18 cellular contexts compared by ENCODE assay signal in genomic region chr13:21137696-21138095, GRCh38. TPM values are rescaled to one million over a fixed set of nuclear protein-coding genes. Genes with fewer than 3 reads are reported as not detected.
DNase-seq lines count a peak whose midpoint lies in the region; ATAC-seq and TF ChIP-seq lines count a peak whose summit lies in the region.
"Had no signal": no experiment of that assay in that cellular context is flagged by ENCODE, and none has a peak within 500 bp of the region (broad histone marks: within the 10 kb centered on the region; RNA-seq: fewer than 3 reads in every experiment).

No MANE protein-coding gene starts in this region.

- H3K4me1 Mint-ChIP-seq in activated T-helper 17 cell treated with anti-CD3 and anti-CD28 coated beads, Interleukin-2, amount 50 U/mL, for 72 hours = peaks cover 6% of the 10 kb centered on the region

- H3K9ac ChIP-seq in HCT116 (ENCODE audit: low read length) = 0 out of 2 replicates have a peak overlapping the region, but pooled peaks have one; percentile 3
- H3K9ac ChIP-seq: BLaER1 treated with 17β-estradiol and CSF1 and Interleukin-3, amounts not matched to agents 10 nM and 100 nM had no signal

- H3K36me3 ChIP-seq in HCT116 (ENCODE audit: control insufficient read depth in 1 of 2, insufficient read depth in 2 of 2, low read length in 2 of 2) = peaks cover 1 to 4% of the 10 kb centered on the region in 2 experiments; a peak in 1 of 4 replicates

- no peak overlapping the region for H3K4me3 Mint-ChIP-seq in activated T-helper 17 cell treated with anti-CD3 and anti-CD28 coated beads, Interleukin-2, amount 50 U/mL, for 72 hours
- H3K4me3 Mint-ChIP-seq: memory B cell; stimulated activated memory B cell treated with anti-CD40 and anti-IgM and Interleukin-4, amounts not matched to agents 10 μg/mL and 1 μg/mL and 100 μg/mL, for 72 hours; type B pancreatic cell had no signal

- no TSS peak for BruUV-seq in HCT116 (replicated peaks; lab: Mats Ljungman, UMichigan)

- H3K4me3 ChIP-seq in HCT116 (replicated peaks in 1 of 2; ENCODE audit: low read depth in 1 of 2, low read length in 2 of 2) (no peak overlapping the region; a peak in 1 of 4 replicates), choroid plexus epithelial cell (ENCODE audit: low read depth, low read length) (no peak overlapping the region)
- H3K4me3 ChIP-seq: BLaER1 treated with 17β-estradiol and CSF1 and Interleukin-3, amounts not matched to agents 10 nM and 100 nM; HAP-1 had no signal

- POLR2A ChIA-PET in HCT116 (lab: Charles Lee) = interaction anchor here (1.6 kb wide), 1 partner anchor 39 kb away, joined by 9 read pairs; the partner anchor contains the start of genes MRPL57 and SKA3

- intact Hi-C loops in HCT116 (cut with micrococcal nuclease) = loop anchor here (2.0 kb wide), 1 partner anchor 77 kb away; the partner anchor contains the start of gene LATS2

- H3K4me1 ChIP-seq in HCT116 (ENCODE audit: control insufficient read depth in 1 of 2, insufficient read depth in 2 of 2, low read length in 2 of 2) = peaks cover 11 to 30% of the 10 kb centered on the region in 2 experiments; a peak in 3 of 4 replicates

- no peak for TF ChIP-seq RAD21 in HCT116 (IDR thresholded peaks at IDR 0.05; ENCODE audit: low read depth)

- CTCF ChIA-PET in HCT116 (lab: Charles Lee) = interaction anchor here (0.5 kb wide), 1 partner anchor 213 kb away, joined by 3 read pairs; no protein-coding TSS in a partner anchor

- TF ChIP-seq CTCF in HCT116 (IDR thresholded peaks at IDR 0.05 in 2 of 3, conservative IDR thresholded peaks at IDR 0.05 in 1 of 3; ENCODE audit: borderline replicate concordance in 1 of 3, insufficient read depth in 1 of 3, low read depth in 2 of 3, low read length in 2 of 3) = no peak
- TF ChIP-seq CTCF in choroid plexus epithelial cell (conservative IDR thresholded peaks at IDR 0.05; ENCODE audit: low read depth, low read length) = no peak

- H2AFZ ChIP-seq in HCT116 (ENCODE audit: low read depth, low read length, poor library complexity, severe bottlenecking) = peak overlapping the region; percentile 2

- no peaks in the 10 kb centered on the region for H4K20me1 ChIP-seq in HCT116 (ENCODE audit: insufficient read depth)

- peaks cover 27% of the 10 kb centered on the region for H3K36me3 Mint-ChIP-seq in activated T-helper 17 cell treated with anti-CD3 and anti-CD28 coated beads, Interleukin-2, amount 50 U/mL, for 72 hours (ENCODE audit: low read depth)
- H3K36me3 Mint-ChIP-seq: natural killer cell had no signal

- TF ChIP-seq POLR2A in HCT116 (IDR thresholded peaks at IDR 0.05; ENCODE audit: borderline replicate concordance, extremely low read depth, insufficient read depth, insufficient read length) = no peak

- no peaks in the 10 kb centered on the region for H3K27me3 ChIP-seq in HCT116 (ENCODE audit: insufficient read depth, low read length)
- H3K27me3 ChIP-seq: BLaER1 treated with 17β-estradiol and CSF1 and Interleukin-3, amounts not matched to agents 10 nM and 100 nM had no signal

- peaks cover 24% of the 10 kb centered on the region for H3K79me2 ChIP-seq in HCT116 (ENCODE audit: insufficient read depth, low read length)

- H3K9me3 ChIP-seq in HCT116 (ENCODE audit: control insufficient read depth in 1 of 2, insufficient read depth in 1 of 2, low read depth in 1 of 2, low read length in 2 of 2) = no peaks in the 10 kb centered on the region
- H3K9me3 ChIP-seq: HAP-1 had no signal

- H3K9me2 ChIP-seq in HCT116 (ENCODE audit: insufficient read depth) = no peaks in the 10 kb centered on the region

- H3K27me3 Mint-ChIP-seq in activated T-helper 17 cell treated with anti-CD3 and anti-CD28 coated beads, Interleukin-2, amount 50 U/mL, for 72 hours = peaks cover 9% of the 10 kb centered on the region

- H3K27ac Mint-ChIP-seq in activated T-helper 17 cell treated with anti-CD3 and anti-CD28 coated beads, Interleukin-2, amount 50 U/mL, for 72 hours = no peak overlapping the region
- H3K27ac Mint-ChIP-seq: memory B cell; stimulated activated memory B cell treated with anti-CD40 and anti-IgM and Interleukin-4, amounts not matched to agents 10 μg/mL and 1 μg/mL and 100 μg/mL, for 72 hours had no signal

- H3K4me2 ChIP-seq in HCT116 (ENCODE audit: low read length) = peak overlapping the region; percentile 45
- H3K4me2 ChIP-seq: BLaER1 treated with 17β-estradiol and CSF1 and Interleukin-3, amounts not matched to agents 10 nM and 100 nM had no signal

- H3K27ac ChIP-seq in HCT116 (ENCODE audit: low read depth, low read length) = peak overlapping the region; percentile 12; the same call in 1 of the 2 replicates
- H3K27ac ChIP-seq: BLaER1 treated with 17β-estradiol and CSF1 and Interleukin-3, amounts not matched to agents 10 nM and 100 nM had no signal

- no peaks in the 10 kb centered on the region for H3K9me3 Mint-ChIP-seq in activated T-helper 17 cell treated with anti-CD3 and anti-CD28 coated beads, Interleukin-2, amount 50 U/mL, for 72 hours
- H3K9me3 Mint-ChIP-seq: memory B cell; natural killer cell; stimulated activated memory B cell treated with anti-CD40 and anti-IgM and Interleukin-4, amounts not matched to agents 10 μg/mL and 1 μg/mL and 100 μg/mL, for 72 hours; type B pancreatic cell had no signal

- RAD21 ChIA-PET in HCT116 (lab: Charles Lee; ENCODE audit: low non-redundant PET in 1 of 2, low total read pairs in 2 of 2, uncharacterized antibody in 2 of 2, unreplicated experiment in 2 of 2) = no interaction called here

- ATAC-seq in HCT116 = peak; percentile 18
- no peak for ATAC-seq in activated T-helper 17 cell treated with anti-CD3 and anti-CD28 coated beads, Interleukin-2, amount 50 U/mL, for 72 hours (replicated peaks)
- no peak for ATAC-seq in GM19328 (IDR thresholded peaks at IDR 0.05; ENCODE audit: unreplicated experiment)
- no peak for ATAC-seq in GM21723 (IDR thresholded peaks at IDR 0.05; ENCODE audit: unreplicated experiment)
- ATAC-seq: esophagus mucosa; natural killer cell; stimulated activated memory B cell treated with anti-CD40 and anti-IgM and Interleukin-4, amounts not matched to agents 10 μg/mL and 1 μg/mL and 100 μg/mL, for 72 hours had no signal

- DNase-seq in HCT116 (ENCODE audit: low read depth, low spot score) = peak; percentile 59
- peak; percentile 26 for DNase-seq in NCI-H226
- DNase-seq in choroid plexus epithelial cell (ENCODE audit: low read depth) = peak; percentile 55
- DNase-seq in non-pigmented ciliary epithelial cell (ENCODE audit: low read depth) = peak; percentile 11
- DNase-seq: activated CD4-positive, alpha-beta T cell treated with anti-CD3 and anti-CD28 coated beads for 48 hours; activated CD8-positive, alpha-beta memory T cell treated with anti-CD3 and anti-CD28 coated beads, Interleukin-2, amount 50 U/mL, for 4 hours; natural killer cell; NCI-H2029 treated with DMSO at 0.1 percent for 48 hours; NCI-H524 treated with DMSO at 0.1 percent for 48 hours had no signal

TF ChIP-seq in HCT116, 20 proteins besides CTCF, POLR2A, EP300 and RAD21:
- TF ChIP-seq CEBPB (IDR thresholded peaks at IDR 0.05; ENCODE audit: low read depth) (peak; percentile 65), JUND (IDR thresholded peaks at IDR 0.05) (peak; percentile 39), CBX3 (IDR thresholded peaks at IDR 0.05; ENCODE audit: low read depth) (no peak; the same call in 1 of the 2 replicates), ATF3 (IDR thresholded peaks at IDR 0.05) (peak; percentile 69; the same call in 1 of the 2 replicates), FOSL1 (IDR thresholded peaks at IDR 0.05; ENCODE audit: low read depth) (peak; percentile 71)

RNA-seq across cellular contexts. Expression of gene SAP18, which starts 2.2 kb away (rescaled TPM):
- 294 TPM for total RNA-seq in HCT116 (2021; ENCODE audit: unreplicated experiment)
- polyA plus RNA-seq in HCT116 (2012) = 69.5 and 107 TPM in 2 replicates
- total RNA-seq in activated T-helper 17 cell treated with anti-CD3 and anti-CD28 coated beads, Interleukin-2, amount 50 U/mL, for 72 hours = 100 to 1,000 TPM; 187 to 240 TPM

RNA-seq across cellular contexts. Expression of gene SKA3, which starts 38.7 kb away (rescaled TPM):
- total RNA-seq in HCT116 (2021; ENCODE audit: unreplicated experiment) = 43.3 TPM
- polyA plus RNA-seq in HCT116 (2012) = 17.6 and 20.2 TPM in 2 replicates
- 10 to 100 TPM; 29.5 to 48.6 TPM for total RNA-seq in activated T-helper 17 cell treated with anti-CD3 and anti-CD28 coated beads, Interleukin-2, amount 50 U/mL, for 72 hours

RNA-seq across cellular contexts. Expression of gene MRPL57, which starts 38.8 kb away (rescaled TPM):
- 26.3 TPM for total RNA-seq in HCT116 (2021; ENCODE audit: unreplicated experiment)
- 19.6 and 23.8 TPM in 2 replicates for polyA plus RNA-seq in HCT116 (2012)
- total RNA-seq in activated T-helper 17 cell treated with anti-CD3 and anti-CD28 coated beads, Interleukin-2, amount 50 U/mL, for 72 hours = 10 to 100 TPM; 14.7 to 23.7 TPM
